In the genomic region with DNA sequence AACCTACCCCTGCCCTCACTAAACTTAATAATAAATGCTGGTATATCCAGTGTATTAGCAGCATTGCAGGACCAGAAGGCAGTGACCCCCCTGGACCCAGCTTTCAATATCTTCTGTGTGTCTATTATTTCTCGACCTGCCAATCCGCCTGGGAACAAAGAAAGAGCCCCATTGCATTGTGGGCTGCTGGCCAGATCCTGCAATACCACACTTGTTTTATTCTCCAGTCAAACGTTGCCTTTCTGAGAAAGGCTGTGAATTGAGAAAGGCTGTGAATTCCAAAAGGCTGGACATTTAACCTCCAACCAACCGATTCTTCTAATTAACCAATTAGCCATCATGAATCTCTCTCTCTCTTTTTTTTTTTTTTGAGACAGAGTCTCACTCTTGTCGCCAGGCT, we compare ENCODE assay signal across 11 cellular contexts. TPM values are rescaled to one million over a fixed set of nuclear protein-coding genes. Genes with fewer than 3 reads are reported as not detected.
DNase-seq lines count a peak whose midpoint lies in the region; ATAC-seq and TF ChIP-seq lines count a peak whose summit lies in the region.
"Had no signal": no experiment of that assay in that cellular context is flagged by ENCODE, and none has a peak within 500 bp of the region (broad histone marks: within the 10 kb centered on the region; RNA-seq: fewer than 3 reads in every experiment).

No MANE protein-coding gene starts in this region.

- no peaks in the 10 kb centered on the region for H3K9me3 Mint-ChIP-seq in activated CD8-positive, alpha-beta T cell treated with anti-CD3 and anti-CD28 coated beads, Interleukin-2, amount 10 ng/mL, durations not matched to agents 7 days and 5 days (ENCODE audit: insufficient read depth)
- H3K9me3 Mint-ChIP-seq in mesothelial cell of epicardium: no peaks in the 10 kb centered on the region

- peak overlapping the region; percentile 98 for H3K27ac ChIP-seq in HL-60 (replicated peaks)

- POLR2A ChIA-PET in activated CD8-positive, alpha-beta T cell treated with anti-CD3 and anti-CD28 coated beads, Interleukin-2, amount 10 ng/mL, durations not matched to agents 7 days and 5 days (lab: Charles Lee): interaction anchor here (0.7 to 3.7 kb wide), 3 partner anchors 9 to 62 kb away, joined by 3 to 69 read pairs (median 5); a partner anchor contains a TSS

- no peak overlapping the region for H3K4me3 ChIP-seq in HL-60 (replicated peaks; ENCODE audit: insufficient read depth, low read length)

- CTCF ChIA-PET in activated CD8-positive, alpha-beta T cell treated with anti-CD3 and anti-CD28 coated beads, Interleukin-2, amount 10 ng/mL, durations not matched to agents 7 days and 5 days (lab: Charles Lee): interaction anchor here (3.3 kb wide), 1 partner anchor 8 kb away, joined by 26 read pairs; a partner anchor contains a TSS

- H3K4me3 Mint-ChIP-seq in activated CD8-positive, alpha-beta T cell treated with anti-CD3 and anti-CD28 coated beads, Interleukin-2, amount 10 ng/mL, durations not matched to agents 7 days and 5 days: peak overlapping the region; percentile 94
- peak overlapping the region; percentile 43 for H3K4me3 Mint-ChIP-seq in mesothelial cell of epicardium

- H3K4me1 Mint-ChIP-seq in activated CD8-positive, alpha-beta T cell treated with anti-CD3 and anti-CD28 coated beads, Interleukin-2, amount 10 ng/mL, durations not matched to agents 7 days and 5 days (ENCODE audit: low read depth): peaks cover 53% of the 10 kb centered on the region
- peaks cover 11% of the 10 kb centered on the region for H3K4me1 Mint-ChIP-seq in mesothelial cell of epicardium

- no peaks in the 10 kb centered on the region for H3K27me3 Mint-ChIP-seq in activated CD8-positive, alpha-beta T cell treated with anti-CD3 and anti-CD28 coated beads, Interleukin-2, amount 10 ng/mL, durations not matched to agents 7 days and 5 days (ENCODE audit: low read depth)
- no peaks in the 10 kb centered on the region for H3K27me3 Mint-ChIP-seq in mesothelial cell of epicardium (ENCODE audit: low read depth)

- TF ChIP-seq CTCF in HL-60 (IDR thresholded peaks at IDR 0.05; ENCODE audit: insufficient read depth, low read length): no peak
- TF ChIP-seq CTCF in mesothelial cell of epicardium (IDR thresholded peaks at IDR 0.05; ENCODE audit: unreplicated experiment): no peak

- DNase-seq in AML-193 (lab: John Stamatoyannopoulos, UW) (peak; percentile 38 to 51), HL-60 (ENCODE audit: low read depth in 1 of 2, low spot score in 1 of 2) (peak in 1 of 2 experiments; percentile 51), mesothelial cell of epicardium (ENCODE audit: low spot score in 2 of 2, unreplicated experiment in 2 of 2) (no peak), NCI-H1417 (lab: John Stamatoyannopoulos, UW) (no peak)
- DNase-seq in activated CD8-positive, alpha-beta T cell treated with anti-CD3 and anti-CD28 coated beads, Interleukin-2, amount 10 ng/mL, durations not matched to agents 7 days and 5 days: no peak
- DNase-seq: cortex of kidney, NCI-H1930, transverse colon had no signal

- no peaks in the 10 kb centered on the region for H3K27me3 ChIP-seq in HL-60 (ENCODE audit: insufficient read depth, poor library complexity, severe bottlenecking)
- H3K27me3 ChIP-seq: transverse colon had no signal

- H3K36me3 Mint-ChIP-seq in activated CD8-positive, alpha-beta T cell treated with anti-CD3 and anti-CD28 coated beads, Interleukin-2, amount 10 ng/mL, durations not matched to agents 7 days and 5 days (ENCODE audit: low read depth): peaks cover 23% of the 10 kb centered on the region
- peaks cover 8% of the 10 kb centered on the region for H3K36me3 Mint-ChIP-seq in mesothelial cell of epicardium

- no peak for ATAC-seq in activated CD8-positive, alpha-beta T cell treated with anti-CD3 and anti-CD28 coated beads, Interleukin-2, amount 10 ng/mL, durations not matched to agents 7 days and 5 days
- no peak for ATAC-seq in esophagus mucosa
- no peak for ATAC-seq in GM18868 (IDR thresholded peaks at IDR 0.05; ENCODE audit: unreplicated experiment)
- no peak for ATAC-seq in GM19452 (IDR thresholded peaks at IDR 0.05; ENCODE audit: unreplicated experiment)

- H3K27ac Mint-ChIP-seq in activated CD8-positive, alpha-beta T cell treated with anti-CD3 and anti-CD28 coated beads, Interleukin-2, amount 10 ng/mL, durations not matched to agents 7 days and 5 days: peak overlapping the region; percentile 85
- no peak overlapping the region for H3K27ac Mint-ChIP-seq in mesothelial cell of epicardium

RNA-seq across cellular contexts. Expression of a gene that starts 1.5 kb away (rescaled TPM):
- 10 to 100 TPM; 51.7 to 54.3 TPM for total RNA-seq in activated CD8-positive, alpha-beta T cell treated with anti-CD3 and anti-CD28 coated beads, Interleukin-2, amount 10 ng/mL, durations not matched to agents 7 days and 5 days
- total RNA-seq in mesothelial cell of epicardium: 16.8 to 21.6 TPM (median 19.9 TPM) in 3 replicates
- total RNA-seq in esophagus mucosa: 18.5 TPM

RNA-seq across cellular contexts. Expression of a gene that starts 7.9 kb away (rescaled TPM):
- total RNA-seq in activated CD8-positive, alpha-beta T cell treated with anti-CD3 and anti-CD28 coated beads, Interleukin-2, amount 10 ng/mL, durations not matched to agents 7 days and 5 days: 10 to 100 TPM; 32.4 to 33.1 TPM
- total RNA-seq in mesothelial cell of epicardium (0.27 to 0.65 TPM (median 0.52 TPM) in 3 replicates), esophagus mucosa (8.6 TPM)

Comparison
In these comparisons a context has a peak if more than half of its experiments do, and no peak if none do; other contexts are left out.
1. DNase-seq: peak in AML-193 (2 of 2); none in activated CD8-positive, alpha-beta T cell treated with anti-CD3 and anti-CD28 coated beads, Interleukin-2, amount 10 ng/mL, durations not matched to agents 7 days and 5 days (single experiment), mesothelial cell of epicardium (0 of 2) and NCI-H1417 (0 of 3).